In the genomic region with DNA sequence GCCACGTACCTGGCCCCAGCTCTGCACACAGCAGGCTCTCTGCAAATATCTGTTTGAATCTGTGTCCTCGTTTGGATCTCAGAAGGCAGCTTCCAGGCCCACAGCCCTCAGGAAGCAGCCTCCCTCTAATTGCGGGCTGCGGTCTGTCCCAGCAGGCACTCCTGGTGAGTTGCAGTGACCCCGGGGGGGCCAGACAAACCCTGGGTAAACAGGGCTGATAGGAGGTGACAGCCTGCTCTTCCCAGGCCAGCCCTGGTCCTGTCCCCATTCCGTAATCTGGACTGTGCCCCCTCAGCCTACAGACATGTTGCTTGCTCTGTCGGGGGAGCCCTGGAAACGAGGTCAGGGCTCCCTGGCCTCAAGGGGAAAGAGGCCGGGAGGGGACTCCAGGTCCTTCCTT, we compare ENCODE assay signal across 17 cellular contexts. TPM values are rescaled to one million over a fixed set of nuclear protein-coding genes. Genes with fewer than 3 reads are reported as not detected.
DNase-seq lines count a peak whose midpoint lies in the region; ATAC-seq and TF ChIP-seq lines count a peak whose summit lies in the region.
"Had no signal": no experiment of that assay in that cellular context is flagged by ENCODE, and none has a peak within 500 bp of the region (broad histone marks: within the 10 kb centered on the region; RNA-seq: fewer than 3 reads in every experiment).

No MANE protein-coding gene starts in this region.

- no peak overlapping the region for H3K4me3 ChIP-seq in BE2C (ENCODE audit: low read depth, low read length)
- no peak overlapping the region for H3K4me3 ChIP-seq in suprapubic skin
- H3K4me3 ChIP-seq: Peyer's patch had no signal

- peak; percentile 50 for DNase-seq in BE2C
- DNase-seq in GM10248 (ENCODE audit: extremely low spot score) = peak; percentile 7
- peak; percentile 9 for DNase-seq in NCI-H146 treated with DMSO at 0.1 percent for 48 hours (lab: John Stamatoyannopoulos, UW; ENCODE audit: unreplicated experiment)
- DNase-seq in left lobe of liver (ENCODE audit: low spot score) = no peak
- no peak for DNase-seq in suprapubic skin (ENCODE audit: low spot score in 2 of 2)
- no peak for DNase-seq in activated naive CD4-positive, alpha-beta T cell treated with Interleukin-2 at 50 U/mL for 16 hours
- DNase-seq: DMS153, EL, MV-4-11, NCI-H1694 treated with DMSO at 0.1 percent for 48 hours, Peyer's patch, T-cell had no signal

- TF ChIP-seq EP300 in suprapubic skin (IDR thresholded peaks at IDR 0.05) = no peak

- ATAC-seq in left lobe of liver = peak; percentile 52
- no peak for ATAC-seq in HG02870 (IDR thresholded peaks at IDR 0.05; ENCODE audit: unreplicated experiment)
- ATAC-seq: Right ventricle myocardium inferior, T-cell had no signal

- H3K9me3 ChIP-seq in BE2C = no peaks in the 10 kb centered on the region
- H3K9me3 ChIP-seq in suprapubic skin = no peaks in the 10 kb centered on the region
- H3K9me3 ChIP-seq: Peyer's patch had no signal

- H3K4me1 ChIP-seq in BE2C (peaks cover 3% of the 10 kb centered on the region; the same call in 1 of the 2 replicates), suprapubic skin (peaks cover 15% of the 10 kb centered on the region)

- TF ChIP-seq CTCF in BE2C (IDR thresholded peaks at IDR 0.05; ENCODE audit: low read depth, low read length) (no peak), GM10248 (IDR thresholded peaks at IDR 0.05; ENCODE audit: control extremely low read depth, extremely low read depth, low read depth, missing control alignments) (no peak), suprapubic skin (IDR thresholded peaks at IDR 0.05) (no peak)

- no peak for TF ChIP-seq POLR2A in suprapubic skin (IDR thresholded peaks at IDR 0.05)

- no peak overlapping the region for H3K27ac ChIP-seq in suprapubic skin
- H3K27ac ChIP-seq: Peyer's patch had no signal

- 83% methylated on average over 6 of the region's 9 CpGs for WGBS in suprapubic skin

- H3K27me3 ChIP-seq in BE2C (peaks cover 19% of the 10 kb centered on the region), suprapubic skin (peaks cover 52% of the 10 kb centered on the region)

- CTCF ChIA-PET in GM10248 (lab: Yijun Ruan, JAX) = interaction anchor here (1.9 kb wide), 1 partner anchor 10 kb away, joined by 5 read pairs; no protein-coding TSS in a partner anchor

- POLR2A ChIA-PET in GM10248 (lab: Yijun Ruan, JAX) = no interaction called here

- H3K36me3 ChIP-seq in BE2C (no peaks in the 10 kb centered on the region), suprapubic skin (no peaks in the 10 kb centered on the region)
- H3K36me3 ChIP-seq: Peyer's patch had no signal

RNA-seq across cellular contexts. Expression of a gene that starts 2.0 kb away (rescaled TPM):
- polyA plus RNA-seq in BE2C (2012; ENCODE audit: insufficient read depth, insufficient read length, low read depth) = 0.73 TPM
- total RNA-seq in left lobe of liver = 0.10 TPM
- total RNA-seq in suprapubic skin = not detected
- total RNA-seq: HT1080, NCI-H460, Peyer's patch, Right ventricle myocardium inferior, T-cell had no signal
- polyA plus RNA-seq: CD14-positive monocyte had no signal

RNA-seq across cellular contexts. Expression of a gene that starts 40.6 kb away (rescaled TPM):
- not detected for polyA plus RNA-seq in BE2C (2012; ENCODE audit: insufficient read depth, insufficient read length, low read depth)
- total RNA-seq in left lobe of liver = not detected
- total RNA-seq in suprapubic skin = under 1 TPM in 1 of 4 donors, not detected in 3; 0.38 TPM
- total RNA-seq: HT1080, NCI-H460, Peyer's patch, T-cell had no signal
- polyA plus RNA-seq: CD14-positive monocyte had no signal

Comparison
In these comparisons a context has a peak if more than half of its experiments do, and no peak if none do; other contexts are left out.
1. DNase-seq: peak in BE2C (single experiment), GM10248 (single experiment) and NCI-H146 treated with DMSO at 0.1 percent for 48 hours (single experiment); none in left lobe of liver (single experiment), suprapubic skin (0 of 2) and activated naive CD4-positive, alpha-beta T cell treated with Interleukin-2 at 50 U/mL for 16 hours (single experiment).